15 cellular contexts compared by ENCODE assay signal in genomic region chr5:170542691-170543275, GRCh38. TPM values are rescaled to one million over a fixed set of nuclear protein-coding genes. Genes with fewer than 3 reads are reported as not detected.
DNase-seq lines count a peak whose midpoint lies in the region.
"Had no signal": no experiment of that assay in that cellular context is flagged by ENCODE, and none has a peak within 500 bp of the region (broad histone marks: within the 10 kb centered on the region; RNA-seq: fewer than 3 reads in every experiment).

No MANE protein-coding gene starts in this region.

- no peak overlapping the region for H3K4me3 ChIP-seq in BLaER1 treated with 17β-estradiol and CSF1 and Interleukin-3, amounts not matched to agents 10 nM and 100 nM
- no peak overlapping the region for H3K4me3 ChIP-seq in Karpas-422 (ENCODE audit: low read length)
- H3K4me3 ChIP-seq in SJCRH30: no peak overlapping the region
- H3K4me3 ChIP-seq: K562 had no signal

- H3K27me3 ChIP-seq in BLaER1 treated with 17β-estradiol and CSF1 and Interleukin-3, amounts not matched to agents 10 nM and 100 nM: peaks cover 8 to 26% (median 20%) of the 10 kb centered on the region in 11 experiments; a peak in 19 of 22 replicates
- H3K27me3 ChIP-seq in Karpas-422 (ENCODE audit: low read length): peaks cover 6% of the 10 kb centered on the region; the same call in 1 of the 2 replicates
- H3K27me3 ChIP-seq in SJCRH30: no peaks in the 10 kb centered on the region

- H3K27ac ChIP-seq in BLaER1 treated with 17β-estradiol and CSF1 and Interleukin-3, amounts not matched to agents 10 nM and 100 nM: no peak overlapping the region
- no peak overlapping the region for H3K27ac ChIP-seq in Karpas-422 (ENCODE audit: low read length)
- H3K27ac ChIP-seq in SJCRH30: no peak overlapping the region

- peak overlapping the region in 6 of 11 experiments; percentile 1 to 57 (median 49); a peak in 10 of 22 replicates for H3K4me2 ChIP-seq in BLaER1 treated with 17β-estradiol and CSF1 and Interleukin-3, amounts not matched to agents 10 nM and 100 nM
- H3K4me2 ChIP-seq in Karpas-422 (ENCODE audit: low read depth, low read length, poor library complexity, severe bottlenecking): peak overlapping the region; percentile 48

- peaks cover 15 to 47% (median 35%) of the 10 kb centered on the region in 10 experiments for H3K4me1 ChIP-seq in BLaER1 treated with 17β-estradiol and CSF1 and Interleukin-3, amounts not matched to agents 10 nM and 100 nM
- H3K4me1 ChIP-seq in Karpas-422 (ENCODE audit: low read length) (peaks cover 29% of the 10 kb centered on the region), SJCRH30 (peaks cover 12% of the 10 kb centered on the region)

- no peaks in the 10 kb centered on the region; a peak in 1 of 22 replicates for H4K20me1 ChIP-seq in BLaER1 treated with 17β-estradiol and CSF1 and Interleukin-3, amounts not matched to agents 10 nM and 100 nM
- no peaks in the 10 kb centered on the region for H4K20me1 ChIP-seq in Karpas-422 (ENCODE audit: insufficient read depth, low read depth, low read length)

- no peak overlapping the region for H3K9ac ChIP-seq in BLaER1 treated with 17β-estradiol and CSF1 and Interleukin-3, amounts not matched to agents 10 nM and 100 nM
- H3K9ac ChIP-seq in Karpas-422 (ENCODE audit: low read length): no peak overlapping the region

- H2AFZ ChIP-seq in Karpas-422 (ENCODE audit: low read length): 0 out of 2 replicates have a peak overlapping the region, but pooled peaks have one; percentile 10

- H3K36me3 ChIP-seq in BLaER1 treated with 17β-estradiol and CSF1 and Interleukin-3, amounts not matched to agents 10 nM and 100 nM: no peaks in the 10 kb centered on the region
- H3K36me3 ChIP-seq in Karpas-422 (ENCODE audit: insufficient read depth, low read length): no peaks in the 10 kb centered on the region; the same call in 1 of the 2 replicates
- no peaks in the 10 kb centered on the region for H3K36me3 ChIP-seq in SJCRH30

- H3K9me3 ChIP-seq in BLaER1 treated with 17β-estradiol and CSF1 and Interleukin-3, amounts not matched to agents 10 nM and 100 nM (replicated peaks in 1 of 11): peaks cover 14 to 18% (median 16%) of the 10 kb centered on the region in 11 experiments; a peak in 21 of 22 replicates
- H3K9me3 ChIP-seq in Karpas-422 (ENCODE audit: low read length) (no peaks in the 10 kb centered on the region), SJCRH30 (replicated peaks) (0 out of 2 replicates have a peak, but pooled peaks cover 4% of the 10 kb centered on the region)

- no peaks in the 10 kb centered on the region for H3K9me2 ChIP-seq in Karpas-422 (replicated peaks; ENCODE audit: insufficient read depth, low read length)

- peak; percentile 79 for DNase-seq in Karpas-422
- peak; percentile 82 for DNase-seq in NCI-H748 (lab: John Stamatoyannopoulos, UW; ENCODE audit: unreplicated experiment)
- DNase-seq in SJCRH30: peak; percentile 22 to 63
- DNase-seq in DMS53 treated with DMSO at 0.1 percent for 48 hours (lab: John Stamatoyannopoulos, UW; ENCODE audit: unreplicated experiment): no peak
- no peak for DNase-seq in NCI-H2081 treated with DMSO at 0.1 percent for 48 hours (lab: John Stamatoyannopoulos, UW)
- DNase-seq in GOT3 (lab: John Stamatoyannopoulos, UW): no peak
- DNase-seq in NCI-H1694 treated with DMSO at 0.1 percent for 48 hours (lab: John Stamatoyannopoulos, UW): no peak
- DNase-seq: DMS53, NCI-H1092 treated with DMSO at 0.1 percent for 48 hours, NCI-H446 treated with DMSO at 0.1 percent for 48 hours, Right ventricle myocardium superior, T-helper 1 cell had no signal

- H3K79me2 ChIP-seq in Karpas-422 (ENCODE audit: low read length): no peaks in the 10 kb centered on the region

RNA-seq across cellular contexts. Expression of gene KCNIP1, which starts 39.0 kb away (rescaled TPM):
- total RNA-seq in Karpas-422 (2014; rRNA removed; shearing (Covaris generic); ENCODE audit: low replicate concordance): 0.29 TPM in 1 of 2 replicates, not detected in the other
- total RNA-seq in SJCRH30 (2014; rRNA removed; shearing (Covaris generic)): 0.81 and 1.4 TPM in 2 replicates
- total RNA-seq: Caco-2, K562, Right ventricle myocardium superior had no signal

Comparison
In these comparisons a context has a peak if more than half of its experiments do, and no peak if none do; other contexts are left out.
1. DNase-seq: peak in Karpas-422 (single experiment), NCI-H748 (single experiment) and SJCRH30 (2 of 2); none in DMS53 treated with DMSO at 0.1 percent for 48 hours (single experiment), NCI-H2081 treated with DMSO at 0.1 percent for 48 hours (single experiment), GOT3 (single experiment) and NCI-H1694 treated with DMSO at 0.1 percent for 48 hours (single experiment).